In genomic region chr1:91637539-91637994, GRCh38 we compare ENCODE assay signal across 16 cellular contexts.
DNase-seq lines count a peak whose midpoint lies in the region; ATAC-seq, FAIRE-seq and TF ChIP-seq lines count a peak whose summit lies in the region.
"Had no signal": no experiment of that assay in that cellular context is flagged by ENCODE, and none has a peak within 500 bp of the region (broad histone marks: within the 10 kb centered on the region; RNA-seq: fewer than 3 reads in every experiment).

No MANE protein-coding gene starts in this region.

- H2AFZ ChIP-seq in HepG2 (ENCODE audit: low read length), result no peak overlapping the region
- peak overlapping the region; percentile 89 for H2AFZ ChIP-seq in neural progenitor cell (replicated peaks)

- POLR2A ChIA-PET in HepG2 (lab: Yijun Ruan, JAX), result no interaction called here

- H3K4me3 Mint-ChIP-seq in neural progenitor cell, result no peak overlapping the region
- H3K4me3 Mint-ChIP-seq: CD8-positive, alpha-beta T cell; HFFc6 had no signal

- H3K9me3 Mint-ChIP-seq in neural progenitor cell, result peaks cover 37% of the 10 kb centered on the region

- H3F3A ChIP-seq in neural progenitor cell (ENCODE audit: low read depth), result peaks cover 3% of the 10 kb centered on the region

- TF ChIP-seq CTCF in liver (IDR thresholded peaks at IDR 0.05; ENCODE audit: low read depth, low read length, missing input control) (no peak), HepG2 (CRISPR knock-in tag; IDR thresholded peaks at IDR 0.05) (no peak), neural progenitor cell (IDR thresholded peaks at IDR 0.05) (no peak)

- H3K36me3 ChIP-seq in liver (ENCODE audit: control insufficient read depth in 4 of 4, insufficient read depth in 3 of 4, low read depth in 1 of 4, low read length in 3 of 4) (no peaks in the 10 kb centered on the region), HepG2 (replicated peaks in 1 of 2; ENCODE audit: control insufficient read depth in 1 of 2, insufficient read depth in 2 of 2, low read length in 2 of 2) (no peaks in the 10 kb centered on the region), neural progenitor cell (no peaks in the 10 kb centered on the region)
- H3K36me3 ChIP-seq: MG63 had no signal

- H3K4me3 ChIP-seq in liver (ENCODE audit: low read depth in 1 of 3, low read length in 3 of 3) (no peak overlapping the region), HepG2 (replicated peaks in 1 of 3; ENCODE audit: insufficient read depth in 1 of 3, low read depth in 2 of 3, low read length in 3 of 3) (no peak overlapping the region), neural progenitor cell (no peak overlapping the region)
- H3K4me3 ChIP-seq: MG63 had no signal

- DNase-seq in HepG2 (ENCODE audit: low spot score) (no peak), left lobe of liver (ENCODE audit: low spot score) (peak; percentile 48), neural progenitor cell (ENCODE audit: low spot score) (no peak), cerebellum (ENCODE audit: low spot score) (no peak), NCI-H2081 treated with DMSO at 0.1 percent for 48 hours (lab: John Stamatoyannopoulos, UW) (no peak), NCI-H187 treated with DMSO at 0.1 percent for 48 hours (lab: John Stamatoyannopoulos, UW) (no peak)
- DNase-seq: HFFc6, Karpas-422, MG63, NCI-H1092, NCI-H2107, NCI-H226, NCI-H524 treated with DMSO at 0.1 percent for 48 hours had no signal

- H3K4me1 Mint-ChIP-seq in neural progenitor cell, result no peaks in the 10 kb centered on the region

- TF ChIP-seq RAD21 in liver (IDR thresholded peaks at IDR 0.05), result peak in 1 of 2 donors; percentile 35
- no peak for TF ChIP-seq RAD21 in HepG2 (CRISPR knock-in tag; IDR thresholded peaks at IDR 0.05)

- H3K4me2 ChIP-seq in HepG2 (ENCODE audit: low read depth, low read length) (no peak overlapping the region), neural progenitor cell (no peak overlapping the region)

- H3K9ac ChIP-seq in liver (ENCODE audit: low read depth in 1 of 2, low read length in 2 of 2) (no peak overlapping the region), HepG2 (ENCODE audit: insufficient read depth, low read depth, low read length) (no peak overlapping the region), neural progenitor cell (no peak overlapping the region)

- peaks cover 5% of the 10 kb centered on the region for H3K36me3 Mint-ChIP-seq in neural progenitor cell
- H3K36me3 Mint-ChIP-seq: CD8-positive, alpha-beta T cell had no signal

- H3K9me3 ChIP-seq in liver (ENCODE audit: control insufficient read depth in 4 of 4, low read length in 3 of 4) (no peaks in the 10 kb centered on the region), HepG2 (ENCODE audit: low read length) (no peaks in the 10 kb centered on the region), neural progenitor cell (ENCODE audit: low read depth) (no peaks in the 10 kb centered on the region)

- no peaks in the 10 kb centered on the region for H4K20me1 ChIP-seq in HepG2 (ENCODE audit: insufficient read depth, low read length)
- no peaks in the 10 kb centered on the region for H4K20me1 ChIP-seq in neural progenitor cell (ENCODE audit: low read depth)

- TF ChIP-seq POLR2A in HepG2 (IDR thresholded peaks at IDR 0.05; ENCODE audit: insufficient read depth in 1 of 2, low read depth in 2 of 2, low read length in 2 of 2), result no peak

- H3K27ac ChIP-seq in liver (ENCODE audit: low read depth in 1 of 2, low read length in 2 of 2) (no peak overlapping the region), HepG2 (ENCODE audit: extremely low read length, insufficient read depth, low read length) (no peak overlapping the region), neural progenitor cell (no peak overlapping the region)

- no peak overlapping the region for H3K27ac Mint-ChIP-seq in neural progenitor cell
- H3K27ac Mint-ChIP-seq: CD8-positive, alpha-beta T cell; HFFc6 had no signal

- no peak for FAIRE-seq in HepG2 (lab: Jason Lieb, UNC)

- in situ Hi-C loops in HepG2 (cut with HindIII; ENCODE audit: extremely low pct_ligation_motif_present, low pct_unique_long_range_greater_than_20kb), result no loop called here

- CTCF ChIA-PET in HepG2 (lab: Yijun Ruan, JAX; ENCODE audit: low intra/inter-chr PET ratio, low total read pairs), result no interaction called here

- no peaks in the 10 kb centered on the region for H3K79me2 ChIP-seq in HepG2 (ENCODE audit: insufficient read depth, low read length)
- H3K79me2 ChIP-seq in neural progenitor cell (ENCODE audit: low read depth), result no peaks in the 10 kb centered on the region

- H3K4me1 ChIP-seq in liver (ENCODE audit: control insufficient read depth in 4 of 4, insufficient read depth in 4 of 4, low read length in 3 of 4) (no peaks in the 10 kb centered on the region), HepG2 (ENCODE audit: insufficient read depth, low read length) (no peaks in the 10 kb centered on the region), neural progenitor cell (peaks cover 15% of the 10 kb centered on the region)

- no TSS peak for BruUV-seq in HepG2 (replicated peaks; lab: Mats Ljungman, UMichigan)

- H3K27me3 ChIP-seq in liver (ENCODE audit: control insufficient read depth in 4 of 4, insufficient read depth in 4 of 4, low read length in 3 of 4), result no peaks in the 10 kb centered on the region
- H3K27me3 ChIP-seq in HepG2 (ENCODE audit: control insufficient read depth in 1 of 2, insufficient read depth in 2 of 2, low read length in 2 of 2), result no peaks in the 10 kb centered on the region; a peak in 1 of 5 replicates
- no peaks in the 10 kb centered on the region for H3K27me3 ChIP-seq in neural progenitor cell
- H3K27me3 ChIP-seq: MG63 had no signal

- 73% methylated on average over 8 of the region's 8 CpGs for WGBS in liver
- WGBS in HepG2 (ENCODE audit: low lambda C conversion rate), result 44% methylated on average over 6 of the region's 8 CpGs

- ATAC-seq in HepG2 (no peak), left lobe of liver (peak; percentile 65), GM18520 (IDR thresholded peaks at IDR 0.05; ENCODE audit: unreplicated experiment) (no peak)
- ATAC-seq: CD8-positive, alpha-beta T cell had no signal

- intact Hi-C loops in HepG2 (cut with micrococcal nuclease; ENCODE audit: unreplicated experiment), result no loop called here

- peaks cover 5% of the 10 kb centered on the region for H3K27me3 Mint-ChIP-seq in neural progenitor cell (ENCODE audit: insufficient read depth, low read depth)

- TF ChIP-seq EP300 in HepG2 (IDR thresholded peaks at IDR 0.05; ENCODE audit: low read depth in 2 of 2, low read length in 2 of 2) (no peak), HepG2 (CRISPR knock-in tag; IDR thresholded peaks at IDR 0.05; ENCODE audit: borderline replicate concordance) (no peak)

TF ChIP-seq in liver, 16 proteins besides CTCF, POLR2A, EP300 and RAD21 (continues in another document):
- peak; percentile 15 to 18 for TF ChIP-seq RXRA (IDR thresholded peaks at IDR 0.05)
- TF ChIP-seq HNF4A (conservative IDR thresholded peaks at IDR 0.05), result no peak
- TF ChIP-seq ATF3 (IDR thresholded peaks at IDR 0.05), result no peak
- peak; percentile 25 for TF ChIP-seq SP1 (IDR thresholded peaks at IDR 0.05)
- TF ChIP-seq YY1 (IDR thresholded peaks at IDR 0.05), result no peak
- TF ChIP-seq MAX (IDR thresholded peaks at IDR 0.05), result peak; percentile 53
- no peak for TF ChIP-seq HNF4G (IDR thresholded peaks at IDR 0.05)

TF ChIP-seq in HepG2, 621 proteins besides CTCF, POLR2A, EP300 and RAD21 (continues in another document):
- TF ChIP-seq MXD1 (CRISPR knock-in tag; IDR thresholded peaks at IDR 0.05) (no peak), REST (IDR thresholded peaks at IDR 0.05; ENCODE audit: borderline replicate concordance in 1 of 2, low read depth in 1 of 2, low read length in 2 of 2) (no peak), SOX13 (IDR thresholded peaks at IDR 0.05) (no peak), SOX13 (CRISPR knock-in tag; conservative IDR thresholded peaks at IDR 0.05 in 1 of 2, IDR thresholded peaks at IDR 0.05 in 1 of 2) (no peak), FOXJ3 (CRISPR knock-in tag; IDR thresholded peaks at IDR 0.05; ENCODE audit: borderline replicate concordance) (no peak), ONECUT2 (CRISPR knock-in tag; IDR thresholded peaks at IDR 0.05) (no peak), CSRNP2 (CRISPR knock-in tag; conservative IDR thresholded peaks at IDR 0.05; ENCODE audit: low read depth) (no peak)
